22 cellular contexts compared by ENCODE assay signal in genomic region chr15:101498076-101498730, GRCh38. TPM values are rescaled to one million over a fixed set of nuclear protein-coding genes. Genes with fewer than 3 reads are reported as not detected.
A peak's percentile ranks its signal among the peaks of the same experiment; 100 is the strongest.
DNase-seq lines count a peak whose midpoint lies in the region; ATAC-seq, FAIRE-seq and TF ChIP-seq lines count a peak whose summit lies in the region.
"Had no signal": no experiment of that assay in that cellular context is flagged by ENCODE, and none has a peak within 500 bp of the region (broad histone marks: within the 10 kb centered on the region; RNA-seq: fewer than 3 reads in every experiment).

No MANE protein-coding gene starts in this region.

- no peak overlapping the region for H3K18ac ChIP-seq in H9 (ENCODE audit: insufficient read length, low read depth, low read length)

- H3K14ac ChIP-seq in H9 (ENCODE audit: insufficient read depth, low read length) = no peak overlapping the region

- no peak overlapping the region for H3K56ac ChIP-seq in H9 (ENCODE audit: insufficient read length, low read depth, low read length)

- H3K27ac ChIP-seq in colonic mucosa (peak overlapping the region; percentile 1), mucosa of rectum (ENCODE audit: low read depth in 2 of 2, low read length in 2 of 2) (peak overlapping the region; percentile 48 to 54), H9 (ENCODE audit: insufficient read length, low read depth, low read length) (no peak overlapping the region), brain microvascular endothelial cell (no peak overlapping the region)
- H3K27ac ChIP-seq: 22Rv1, GM23248 had no signal

- intact Hi-C loops in activated CD4-positive, alpha-beta T cell treated with anti-CD3 and anti-CD28 coated beads, Interleukin-2, amount 10 ng/mL, durations not matched to agents 24 days and 14 days (cut with micrococcal nuclease) = no loop called here
- intact Hi-C loops in activated CD4-positive, alpha-beta T cell treated with anti-CD3 and anti-CD28 coated beads for 36 hours (cut with DNase I, micrococcal nuclease) = no loop called here
- intact Hi-C loops in colonic mucosa (cut with DNase I) = no loop called here

- H3K79me2 ChIP-seq in H9 (ENCODE audit: insufficient read depth, low read length) = no peaks in the 10 kb centered on the region

- H3K4me3 ChIP-seq in colonic mucosa (no peak overlapping the region), mucosa of rectum (ENCODE audit: low read length in 2 of 2) (no peak overlapping the region), brain microvascular endothelial cell (ENCODE audit: low read depth, low read length) (no peak overlapping the region)
- H3K4me3 ChIP-seq: GM23248 had no signal

- CTCF ChIA-PET in activated CD4-positive, alpha-beta T cell treated with anti-CD3 and anti-CD28 coated beads for 36 hours (lab: Charles Lee) = no interaction called here

- no peak overlapping the region for H4K5ac ChIP-seq in H9 (ENCODE audit: insufficient read length, low read depth, low read length)

- H3K9ac ChIP-seq in colonic mucosa (ENCODE audit: low read depth in 2 of 2, low read length in 2 of 2) (no peak overlapping the region), mucosa of rectum (ENCODE audit: low read depth in 1 of 2, low read length in 2 of 2) (no peak overlapping the region), H9 (ENCODE audit: extremely low read depth, insufficient read length, low read length) (no peak overlapping the region)
- H3K9ac ChIP-seq: GM23248 had no signal

- no peak overlapping the region for H2BK20ac ChIP-seq in H9 (ENCODE audit: low read depth, low read length, poor library complexity, severe bottlenecking)

- H3K36me3 ChIP-seq in colonic mucosa (no peaks in the 10 kb centered on the region), mucosa of rectum (ENCODE audit: control insufficient read depth in 2 of 2, insufficient read depth in 2 of 2, low read length in 2 of 2) (no peaks in the 10 kb centered on the region), brain microvascular endothelial cell (replicated peaks) (no peaks in the 10 kb centered on the region)
- H3K36me3 ChIP-seq: BE2C had no signal

- H2AFZ ChIP-seq in H9 (ENCODE audit: low read length) = no peak overlapping the region
- H2AFZ ChIP-seq: GM23248 had no signal

- H3K23ac ChIP-seq in H9 (ENCODE audit: insufficient read length, low read depth, low read length) = no peak overlapping the region

- no peak overlapping the region for H4K91ac ChIP-seq in H9 (ENCODE audit: insufficient read length, low read depth, low read length)

- H3K79me1 ChIP-seq in H9 (ENCODE audit: insufficient read depth, low read depth, low read length, poor library complexity, severe bottlenecking) = no peaks in the 10 kb centered on the region

- H3K9me3 ChIP-seq in colonic mucosa = no peaks in the 10 kb centered on the region
- no peaks in the 10 kb centered on the region for H3K9me3 ChIP-seq in mucosa of rectum (ENCODE audit: control insufficient read depth in 2 of 2, low read length in 2 of 2)
- H3K9me3 ChIP-seq in H9 (ENCODE audit: control insufficient read depth, low read depth, low read length) = no peaks in the 10 kb centered on the region
- H3K9me3 ChIP-seq: BE2C had no signal

- no peak overlapping the region for H2BK120ac ChIP-seq in H9 (ENCODE audit: low read depth, low read length, poor library complexity, severe bottlenecking)

- H3K27me3 ChIP-seq in colonic mucosa = peaks cover 5% of the 10 kb centered on the region
- peaks cover 0 to 9% of the 10 kb centered on the region in 2 donors for H3K27me3 ChIP-seq in mucosa of rectum (ENCODE audit: control insufficient read depth in 2 of 2, insufficient read depth in 2 of 2, low read length in 2 of 2)
- H3K27me3 ChIP-seq in H9 (ENCODE audit: insufficient read depth, low read length) = no peaks in the 10 kb centered on the region
- H3K27me3 ChIP-seq in brain microvascular endothelial cell (replicated peaks) = peaks cover 14% of the 10 kb centered on the region
- H3K27me3 ChIP-seq: BE2C had no signal

- no CpG with 5 or more reads among the region's 10 CpGs for WGBS in H9 (ENCODE audit: extremely low coverage, insufficient read length, low lambda C conversion rate)

- H3K4me3 Mint-ChIP-seq in activated CD4-positive, alpha-beta T cell treated with anti-CD3 and anti-CD28 coated beads, Interleukin-2, amount 10 ng/mL, durations not matched to agents 24 days and 14 days = no peak overlapping the region
- H3K4me3 Mint-ChIP-seq in activated CD4-positive, alpha-beta T cell treated with anti-CD3 and anti-CD28 coated beads for 36 hours = no peak overlapping the region
- H3K4me3 Mint-ChIP-seq in H9 = no peak overlapping the region
- H3K4me3 Mint-ChIP-seq: HFFc6 had no signal

- ATAC-seq in activated CD4-positive, alpha-beta T cell treated with anti-CD3 and anti-CD28 coated beads for 36 hours = no peak
- ATAC-seq: SK-N-SH treated with all-trans-retinoic acid at 6 μM for 48 hours had no signal

- TF ChIP-seq POLR2A in H54 (IDR thresholded peaks at IDR 0.05; ENCODE audit: low read depth, low read length) = no peak

- FAIRE-seq in H54 (lab: Jason Lieb, UNC) = no peak

- no peaks in the 10 kb centered on the region for H3K36me3 Mint-ChIP-seq in activated CD4-positive, alpha-beta T cell treated with anti-CD3 and anti-CD28 coated beads, Interleukin-2, amount 10 ng/mL, durations not matched to agents 24 days and 14 days (ENCODE audit: low read depth)
- no peaks in the 10 kb centered on the region for H3K36me3 Mint-ChIP-seq in activated CD4-positive, alpha-beta T cell treated with anti-CD3 and anti-CD28 coated beads for 36 hours (ENCODE audit: low read depth)
- peaks cover 0 to 6% (median 1%) of the 10 kb centered on the region in 3 experiments; a peak in 2 of 7 replicates for H3K36me3 Mint-ChIP-seq in H9 (ENCODE audit: insufficient read depth in 1 of 3, low read depth in 3 of 3)

- no peak overlapping the region for H3T11ph ChIP-seq in H9 (ENCODE audit: low read length)

- H3K4me1 Mint-ChIP-seq in activated CD4-positive, alpha-beta T cell treated with anti-CD3 and anti-CD28 coated beads, Interleukin-2, amount 10 ng/mL, durations not matched to agents 24 days and 14 days = peaks cover 41% of the 10 kb centered on the region
- H3K4me1 Mint-ChIP-seq in activated CD4-positive, alpha-beta T cell treated with anti-CD3 and anti-CD28 coated beads for 36 hours = peaks cover 16% of the 10 kb centered on the region
- H3K4me1 Mint-ChIP-seq in H9 = peaks cover 35 to 51% of the 10 kb centered on the region in 2 experiments

- no peak overlapping the region for H4K8ac ChIP-seq in H9 (replicated peaks; ENCODE audit: insufficient read length, low read depth, low read length)

- no peak overlapping the region for H2AK5ac ChIP-seq in H9 (ENCODE audit: insufficient read length, low read length)

- H3K27me3 Mint-ChIP-seq in activated CD4-positive, alpha-beta T cell treated with anti-CD3 and anti-CD28 coated beads, Interleukin-2, amount 10 ng/mL, durations not matched to agents 24 days and 14 days = peaks cover 32% of the 10 kb centered on the region
- H3K27me3 Mint-ChIP-seq in activated CD4-positive, alpha-beta T cell treated with anti-CD3 and anti-CD28 coated beads for 36 hours = peaks cover 38% of the 10 kb centered on the region
- peaks cover 44% of the 10 kb centered on the region for H3K27me3 Mint-ChIP-seq in H9 (ENCODE audit: low read depth)

- no peaks in the 10 kb centered on the region for H3K9me3 Mint-ChIP-seq in activated CD4-positive, alpha-beta T cell treated with anti-CD3 and anti-CD28 coated beads, Interleukin-2, amount 10 ng/mL, durations not matched to agents 24 days and 14 days
- H3K9me3 Mint-ChIP-seq in activated CD4-positive, alpha-beta T cell treated with anti-CD3 and anti-CD28 coated beads for 36 hours (ENCODE audit: low read depth) = no peaks in the 10 kb centered on the region
- peaks cover 2 to 6% of the 10 kb centered on the region in 2 experiments; a peak in 2 of 5 replicates for H3K9me3 Mint-ChIP-seq in H9
- H3K9me3 Mint-ChIP-seq: CD8-positive, alpha-beta memory T cell; HFFc6 had no signal

- no peak overlapping the region for H2BK5ac ChIP-seq in H9 (ENCODE audit: insufficient read length, low read length)

- no peaks in the 10 kb centered on the region for H3K4me1 ChIP-seq in colonic mucosa
- H3K4me1 ChIP-seq in mucosa of rectum (ENCODE audit: control insufficient read depth in 2 of 2, insufficient read depth in 2 of 2, low read length in 2 of 2) = peaks cover 23 to 54% of the 10 kb centered on the region in 2 donors
- H3K4me1 ChIP-seq in H9 (ENCODE audit: insufficient read depth, low read length) = no peaks in the 10 kb centered on the region

- H4K20me1 ChIP-seq in H9 (ENCODE audit: control insufficient read depth, insufficient read depth, insufficient read length) = no peaks in the 10 kb centered on the region

- DNase-seq in activated CD4-positive, alpha-beta T cell treated with anti-CD3 and anti-CD28 coated beads, Interleukin-2, amount 10 ng/mL, durations not matched to agents 24 days and 14 days = peak; percentile 50
- no peak for DNase-seq in activated CD4-positive, alpha-beta T cell treated with anti-CD3 and anti-CD28 coated beads for 36 hours
- DNase-seq in GM13977 (ENCODE audit: low spot score) (peak; percentile 15), colonic mucosa (no peak), H9 (no peak), H54 (ENCODE audit: insufficient read length, low spot score) (no peak), brain microvascular endothelial cell (no peak)
- DNase-seq: BE2C; CD8-positive, alpha-beta memory T cell; GDM1; GM23248; HFFc6; Karpas-422; NCI-H1105 treated with DMSO at 0.1 percent for 48 hours; NCI-H1694 treated with DMSO at 0.1 percent for 48 hours; NCI-H2107; NCI-H2227 treated with DMSO at 0.1 percent for 48 hours; NCI-H526; SHP77 treated with DMSO at 0.1 percent for 48 hours had no signal

- no peak overlapping the region for H3K4me2 ChIP-seq in H9 (ENCODE audit: insufficient read depth, insufficient read length, low read length)

- no peaks in the 10 kb centered on the region for H3K23me2 ChIP-seq in H9 (ENCODE audit: insufficient read length, low read depth, low read length, poor library complexity, severe bottlenecking)

- H2BK15ac ChIP-seq in H9 (ENCODE audit: low read depth, low read length) = no peak overlapping the region

- TF ChIP-seq CTCF in GM13977 (IDR thresholded peaks at IDR 0.05; ENCODE audit: extremely low read depth, insufficient read depth, missing control alignments) (no peak), colonic mucosa (IDR thresholded peaks at IDR 0.05) (no peak), H9 (conservative IDR thresholded peaks at IDR 0.05) (no peak), brain microvascular endothelial cell (IDR thresholded peaks at IDR 0.05; ENCODE audit: low read depth, low read length, missing control alignments) (no peak)

- no peak overlapping the region for H3K4ac ChIP-seq in H9 (ENCODE audit: low read depth, low read length)

- POLR2A ChIA-PET in activated CD4-positive, alpha-beta T cell treated with anti-CD3 and anti-CD28 coated beads for 36 hours (lab: Charles Lee) = no interaction called here

- no peak overlapping the region for H3K27ac Mint-ChIP-seq in activated CD4-positive, alpha-beta T cell treated with anti-CD3 and anti-CD28 coated beads, Interleukin-2, amount 10 ng/mL, durations not matched to agents 24 days and 14 days
- H3K27ac Mint-ChIP-seq in activated CD4-positive, alpha-beta T cell treated with anti-CD3 and anti-CD28 coated beads for 36 hours = no peak overlapping the region
- no peak overlapping the region; a peak in 1 of 7 replicates for H3K27ac Mint-ChIP-seq in H9
- H3K27ac Mint-ChIP-seq: CD8-positive, alpha-beta memory T cell; HFFc6 had no signal

- H2BK12ac ChIP-seq in H9 (ENCODE audit: insufficient read length, low read depth, low read length) = no peak overlapping the region

- in situ Hi-C loops in GM13977 (cut with MboI; ENCODE audit: low pct_unique_long_range_greater_than_20kb, low sequenced_read_pairs, unreplicated experiment) = loop anchor here (10.0 kb wide), 1 partner anchor 203 kb away; the partner anchor contains the start of gene SNRPA1
- in situ Hi-C loops in brain microvascular endothelial cell (cut with HindIII; ENCODE audit: low pct_ligation_motif_present, low sequenced_read_pairs) = no loop called here

RNA-seq across cellular contexts. Expression of gene PCSK6, which starts 8.7 kb away (rescaled TPM):
- 4.7 and 5.4 TPM in 2 replicates for total RNA-seq in activated CD4-positive, alpha-beta T cell treated with anti-CD3 and anti-CD28 coated beads, Interleukin-2, amount 10 ng/mL, durations not matched to agents 24 days and 14 days
- under 1 TPM; 0.75 to 0.95 TPM for total RNA-seq in activated CD4-positive, alpha-beta T cell treated with anti-CD3 and anti-CD28 coated beads for 36 hours
- total RNA-seq in colonic mucosa = 10 to 100 TPM; 29.9 to 39.5 TPM
- 3.4 and 4.0 TPM in 2 replicates for total RNA-seq in H9 (2021)
- total RNA-seq: GM23248, HFFc6 had no signal

Comparison
In these comparisons a context has a peak if more than half of its experiments do, and no peak if none do; other contexts are left out.
1. DNase-seq: peak in activated CD4-positive, alpha-beta T cell treated with anti-CD3 and anti-CD28 coated beads, Interleukin-2, amount 10 ng/mL, durations not matched to agents 24 days and 14 days (single experiment) and GM13977 (single experiment); none in activated CD4-positive, alpha-beta T cell treated with anti-CD3 and anti-CD28 coated beads for 36 hours (single experiment), colonic mucosa (single experiment), H9 (single experiment), H54 (single experiment) and brain microvascular endothelial cell (single experiment).
2. H3K27ac ChIP-seq: peak in colonic mucosa (single experiment) and mucosa of rectum (2 of 2); none in H9 (single experiment) and brain microvascular endothelial cell (single experiment).